Comparison of ENCODE assay signal across 20 cellular contexts in the genomic region with DNA sequence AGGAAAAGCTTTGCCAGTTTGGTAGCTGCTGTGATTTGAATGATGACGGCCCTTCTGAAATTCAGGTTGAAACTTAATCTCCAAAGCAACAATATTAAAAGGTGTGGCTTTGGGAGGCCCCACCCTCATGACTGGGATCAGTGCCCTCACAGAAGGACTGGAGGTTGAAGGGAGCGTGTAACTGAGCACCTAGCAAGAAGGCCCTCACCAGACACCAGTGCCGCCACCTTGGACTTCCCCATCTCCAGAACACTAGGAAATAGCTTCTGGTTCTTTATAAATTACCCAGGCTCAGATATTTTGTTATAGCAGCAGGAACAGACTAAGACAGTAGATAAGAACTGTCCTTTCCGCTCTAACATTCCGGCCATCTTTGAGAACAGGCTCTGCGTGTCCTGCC.
DNase-seq lines count a peak whose midpoint lies in the region; ATAC-seq and TF ChIP-seq lines count a peak whose summit lies in the region.
"Had no signal": no experiment of that assay in that cellular context is flagged by ENCODE, and none has a peak within 500 bp of the region (broad histone marks: within the 10 kb centered on the region; RNA-seq: fewer than 3 reads in every experiment).

No MANE protein-coding gene starts in this region.

- no peak overlapping the region for H3K4me3 Mint-ChIP-seq in GM23338
- H3K4me3 Mint-ChIP-seq: CD8-positive, alpha-beta memory T cell; immature natural killer cell; naive thymus-derived CD4-positive, alpha-beta T cell had no signal

- H2AFZ ChIP-seq in smooth muscle cell (ENCODE audit: low read depth) = no peak overlapping the region
- no peak overlapping the region for H2AFZ ChIP-seq in GM23338

- no peak overlapping the region for H3K9ac ChIP-seq in smooth muscle cell (ENCODE audit: low read depth)

- H3K27ac ChIP-seq in right cardiac atrium (ENCODE audit: low read length) (no peak overlapping the region), lower lobe of right lung (peak overlapping the region; percentile 54), smooth muscle cell (ENCODE audit: low read depth) (peak overlapping the region; percentile 37), GM23338 (ENCODE audit: low read depth) (no peak overlapping the region)

- H3K27me3 ChIP-seq in right cardiac atrium (ENCODE audit: control insufficient read depth, insufficient read depth) (no peaks in the 10 kb centered on the region), lower lobe of right lung (ENCODE audit: low read depth) (no peaks in the 10 kb centered on the region), smooth muscle cell (ENCODE audit: low read depth) (no peaks in the 10 kb centered on the region), GM23338 (ENCODE audit: insufficient read depth) (no peaks in the 10 kb centered on the region)

- intact Hi-C loops in Right ventricle myocardium superior (cut with DNase I) (loop anchor here (5.0 kb wide), 2 partner anchors 84 to 239 kb away; no protein-coding TSS in a partner anchor), right cardiac atrium (cut with DNase I) (loop anchor here in 2 of 4 donors (10.0 kb wide), 1 partner anchor 237 kb away; no protein-coding TSS in a partner anchor), lower lobe of right lung (cut with DNase I) (no loop called here)

- H3K4me3 ChIP-seq in right cardiac atrium (ENCODE audit: low read length) (no peak overlapping the region), lower lobe of right lung (no peak overlapping the region), smooth muscle cell (no peak overlapping the region), GM23338 (no peak overlapping the region)

- ATAC-seq in Right ventricle myocardium superior (ENCODE audit: poor library complexity) (no peak), right cardiac atrium (no peak), lower lobe of right lung (no peak), GM23338 (no peak), HG02981 (IDR thresholded peaks at IDR 0.05; ENCODE audit: unreplicated experiment) (no peak)
- ATAC-seq: activated CD4-positive, CD25-positive, alpha-beta regulatory T cell treated with anti-CD3 and anti-CD28 coated beads, Interleukin-2, amount 50 U/mL, for 24 hours; HepG2 had no signal

- H4K20me1 ChIP-seq in smooth muscle cell (ENCODE audit: low read depth) = no peaks in the 10 kb centered on the region
- H4K20me1 ChIP-seq in GM23338 (replicated peaks; ENCODE audit: insufficient read depth) = no peaks in the 10 kb centered on the region

- H3K36me3 Mint-ChIP-seq in GM23338 (ENCODE audit: low read depth) = peaks cover under 1% of the 10 kb centered on the region; the same call in 2 of the 3 replicates
- H3K36me3 Mint-ChIP-seq: activated naive CD4-positive, alpha-beta T cell treated with anti-CD3 and anti-CD28 coated beads, Interleukin-2, amount 50 U/mL, for 72 hours; CD8-positive, alpha-beta memory T cell; immature natural killer cell; naive thymus-derived CD4-positive, alpha-beta T cell had no signal

- peaks cover 9% of the 10 kb centered on the region for H3K27me3 Mint-ChIP-seq in GM23338 (ENCODE audit: insufficient read depth, low read depth, poor library complexity)

- H3K79me2 ChIP-seq in smooth muscle cell (ENCODE audit: low read depth) = no peaks in the 10 kb centered on the region
- H3K79me2 ChIP-seq in GM23338 (replicated peaks; ENCODE audit: insufficient read depth) = no peaks in the 10 kb centered on the region

- no peaks in the 10 kb centered on the region for H3K9me3 ChIP-seq in right cardiac atrium (ENCODE audit: control insufficient read depth, low read length)
- H3K9me3 ChIP-seq in lower lobe of right lung = no peaks in the 10 kb centered on the region
- no peaks in the 10 kb centered on the region for H3K9me3 ChIP-seq in smooth muscle cell (replicated peaks; ENCODE audit: low read depth)

- H3K4me2 ChIP-seq in smooth muscle cell (no peak overlapping the region), GM23338 (no peak overlapping the region)

- DNase-seq in Right ventricle myocardium superior (peak; percentile 32), right cardiac atrium (no peak), lower lobe of right lung (no peak), smooth muscle cell (lab: John Stamatoyannopoulos, UW; ENCODE audit: unreplicated experiment) (no peak), GM23338 (ENCODE audit: low spot score) (no peak), NCI-H1105 (lab: John Stamatoyannopoulos, UW) (no peak), CD1c-positive myeloid dendritic cell (ENCODE audit: extremely low spot score) (no peak)
- DNase-seq: activated CD4-positive, alpha-beta T cell treated with anti-CD3 and anti-CD28 coated beads, Interleukin-2, amount 50 U/mL, for 48 hours; CD8-positive, alpha-beta memory T cell; immature natural killer cell; NCI-H1092; NCI-H1930; NCI-H524 treated with DMSO at 0.1 percent for 48 hours; occipital lobe; T-helper 1 cell had no signal

- H3F3A ChIP-seq in smooth muscle cell (ENCODE audit: low read depth) (no peaks in the 10 kb centered on the region), GM23338 (replicated peaks; ENCODE audit: low read depth) (no peaks in the 10 kb centered on the region)

- TF ChIP-seq CTCF in lower lobe of right lung (IDR thresholded peaks at IDR 0.05) (no peak), smooth muscle cell (IDR thresholded peaks at IDR 0.05; ENCODE audit: borderline replicate concordance, insufficient read depth, poor library complexity, severe bottlenecking) (no peak), GM23338 (conservative IDR thresholded peaks at IDR 0.05; ENCODE audit: low read depth in 2 of 2) (no peak)

- H3K9me2 ChIP-seq in GM23338 (ENCODE audit: insufficient read depth) = no peaks in the 10 kb centered on the region

- H3K36me3 ChIP-seq in lower lobe of right lung (no peaks in the 10 kb centered on the region), smooth muscle cell (ENCODE audit: low read depth) (no peaks in the 10 kb centered on the region), GM23338 (ENCODE audit: insufficient read depth) (no peaks in the 10 kb centered on the region)

- no peak overlapping the region for H3K27ac Mint-ChIP-seq in GM23338
- H3K27ac Mint-ChIP-seq: activated naive CD4-positive, alpha-beta T cell treated with anti-CD3 and anti-CD28 coated beads, Interleukin-2, amount 50 U/mL, for 72 hours; CD8-positive, alpha-beta memory T cell; immature natural killer cell; naive thymus-derived CD4-positive, alpha-beta T cell had no signal

- H3K4me1 ChIP-seq in right cardiac atrium (ENCODE audit: control insufficient read depth, insufficient read depth, low read length) = peaks cover 6% of the 10 kb centered on the region
- peaks cover 16% of the 10 kb centered on the region for H3K4me1 ChIP-seq in lower lobe of right lung
- H3K4me1 ChIP-seq in smooth muscle cell (ENCODE audit: low read depth) = no peaks in the 10 kb centered on the region
- 0 out of 2 replicates have a peak, but pooled peaks cover 4% of the 10 kb centered on the region for H3K4me1 ChIP-seq in GM23338 (ENCODE audit: insufficient read depth)

- H3K4me1 Mint-ChIP-seq in GM23338 = peaks cover 6% of the 10 kb centered on the region; the same call in 2 of the 3 replicates

- H3K9me3 Mint-ChIP-seq in GM23338 = peaks cover under 1% of the 10 kb centered on the region
- H3K9me3 Mint-ChIP-seq: CD8-positive, alpha-beta memory T cell; immature natural killer cell had no signal

- 97% methylated on average over 6 of the region's 6 CpGs for WGBS in right cardiac atrium
- WGBS in smooth muscle cell (ENCODE audit: low lambda C conversion rate) = 94% methylated on average over 6 of the region's 6 CpGs

TF ChIP-seq in GM23338, 12 proteins besides CTCF, POLR2A, EP300 and RAD21 (continues in another document):
- TF ChIP-seq ZNF331 (CRISPR knock-in tag; IDR thresholded peaks at IDR 0.05; ENCODE audit: low read depth) = no peak
- no peak for TF ChIP-seq JUNB (IDR thresholded peaks at IDR 0.05; ENCODE audit: unreplicated experiment)
- no peak for TF ChIP-seq CREB1 (CRISPR knock-in tag; IDR thresholded peaks at IDR 0.05; ENCODE audit: low read depth)
- TF ChIP-seq EZH2 (IDR thresholded peaks at IDR 0.05; ENCODE audit: low read depth, unreplicated experiment) = no peak
- TF ChIP-seq, protein P1, sequence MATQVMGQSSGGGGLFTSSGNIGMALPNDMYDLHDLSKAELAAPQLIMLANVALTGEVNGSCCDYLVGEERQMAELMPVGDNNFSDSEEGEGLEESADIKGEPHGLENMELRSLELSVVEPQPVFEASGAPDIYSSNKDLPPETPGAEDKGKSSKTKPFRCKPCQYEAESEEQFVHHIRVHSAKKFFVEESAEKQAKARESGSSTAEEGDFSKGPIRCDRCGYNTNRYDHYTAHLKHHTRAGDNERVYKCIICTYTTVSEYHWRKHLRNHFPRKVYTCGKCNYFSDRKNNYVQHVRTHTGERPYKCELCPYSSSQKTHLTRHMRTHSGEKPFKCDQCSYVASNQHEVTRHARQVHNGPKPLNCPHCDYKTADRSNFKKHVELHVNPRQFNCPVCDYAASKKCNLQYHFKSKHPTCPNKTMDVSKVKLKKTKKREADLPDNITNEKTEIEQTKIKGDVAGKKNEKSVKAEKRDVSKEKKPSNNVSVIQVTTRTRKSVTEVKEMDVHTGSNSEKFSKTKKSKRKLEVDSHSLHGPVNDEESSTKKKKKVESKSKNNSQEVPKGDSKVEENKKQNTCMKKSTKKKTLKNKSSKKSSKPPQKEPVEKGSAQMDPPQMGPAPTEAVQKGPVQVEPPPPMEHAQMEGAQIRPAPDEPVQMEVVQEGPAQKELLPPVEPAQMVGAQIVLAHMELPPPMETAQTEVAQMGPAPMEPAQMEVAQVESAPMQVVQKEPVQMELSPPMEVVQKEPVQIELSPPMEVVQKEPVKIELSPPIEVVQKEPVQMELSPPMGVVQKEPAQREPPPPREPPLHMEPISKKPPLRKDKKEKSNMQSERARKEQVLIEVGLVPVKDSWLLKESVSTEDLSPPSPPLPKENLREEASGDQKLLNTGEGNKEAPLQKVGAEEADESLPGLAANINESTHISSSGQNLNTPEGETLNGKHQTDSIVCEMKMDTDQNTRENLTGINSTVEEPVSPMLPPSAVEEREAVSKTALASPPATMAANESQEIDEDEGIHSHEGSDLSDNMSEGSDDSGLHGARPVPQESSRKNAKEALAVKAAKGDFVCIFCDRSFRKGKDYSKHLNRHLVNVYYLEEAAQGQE (IDR thresholded peaks at IDR 0.05; ENCODE audit: unreplicated experiment) = no peak
- no peak for TF ChIP-seq POLR2AphosphoS5 (IDR thresholded peaks at IDR 0.05; ENCODE audit: low read depth)

Comparison
In these comparisons a context has a peak if more than half of its experiments do, and no peak if none do; other contexts are left out.
1. H3K27ac ChIP-seq: peak in lower lobe of right lung (single experiment) and smooth muscle cell (single experiment); none in right cardiac atrium (single experiment) and GM23338 (single experiment).